29 cellular contexts compared by ENCODE assay signal in the genomic region with DNA sequence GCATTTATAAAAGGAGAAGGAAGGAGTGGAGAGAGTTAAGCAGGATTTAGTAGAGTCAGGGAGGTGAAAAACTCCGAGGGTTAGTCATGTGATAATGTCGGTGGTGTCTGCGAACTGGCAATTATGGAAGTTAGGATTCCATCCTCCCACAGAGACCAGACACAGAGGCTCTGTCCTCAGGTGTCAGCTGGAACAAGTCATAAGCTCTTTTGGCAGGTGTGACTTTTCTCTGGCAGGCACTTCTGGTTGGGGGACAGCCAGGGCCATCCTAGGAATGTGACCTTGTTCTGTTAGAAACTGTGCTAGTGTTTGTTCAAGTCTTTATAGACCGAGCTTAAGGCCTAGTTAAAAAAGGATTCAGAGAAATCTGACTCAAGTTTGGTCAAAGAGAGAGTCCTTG.
DNase-seq lines count a peak whose midpoint lies in the region; ATAC-seq and TF ChIP-seq lines count a peak whose summit lies in the region.
"Had no signal": no experiment of that assay in that cellular context is flagged by ENCODE, and none has a peak within 500 bp of the region (broad histone marks: within the 10 kb centered on the region; RNA-seq: fewer than 3 reads in every experiment).

No MANE protein-coding gene starts in this region.

- DNase-seq in NCI-H2029 treated with DMSO at 0.1 percent for 48 hours (lab: John Stamatoyannopoulos, UW) = peak; percentile 37
- no peak for DNase-seq in NCI-H2029 (lab: John Stamatoyannopoulos, UW)
- peak; percentile 53 for DNase-seq in WERI-Rb-1
- no peak for DNase-seq in left ventricle myocardium superior
- peak; percentile 48 to 82 for DNase-seq in gastrocnemius medialis
- no peak for DNase-seq in activated naive CD4-positive, alpha-beta T cell treated with anti-CD3 and anti-CD28 coated beads for 36 hours
- no peak for DNase-seq in HuH-7 (ENCODE audit: low spot score)
- DNase-seq: activated CD4-positive, alpha-beta memory T cell treated with anti-CD3 and anti-CD28 coated beads, Interleukin-2, amount 10 ng/mL, durations not matched to agents 7 days and 5 days; activated CD8-positive, alpha-beta memory T cell treated with anti-CD3 and anti-CD28 coated beads, Interleukin-2, amount 50 U/mL, for 4 hours; activated naive CD4-positive, alpha-beta T cell treated with Interleukin-2 at 50 U/mL for 16 hours; COR-L47; DMS53; immature natural killer cell; IMR-90; mesendoderm; NCI-H1048; NCI-H187 treated with DMSO at 0.1 percent for 48 hours; NCI-H345; NCI-H69; right cardiac atrium; SIG-M5; stimulated activated CD4-positive, alpha-beta T cell treated with anti-CD3 and anti-CD28 coated beads, Interleukin-12 subunit alpha, Interleukin-12 subunit beta, amount 100 ng/mL, for 4 hours; stimulated activated CD4-positive, alpha-beta T cell treated with anti-CD3 and anti-CD28 coated beads, Interleukin-2, amount 100 ng/mL, for 48 hours had no signal

- TF ChIP-seq POLR2A in gastrocnemius medialis (IDR thresholded peaks at IDR 0.05) = no peak

- TF ChIP-seq CTCF in WERI-Rb-1 (IDR thresholded peaks at IDR 0.05; ENCODE audit: low read depth, low read length) (no peak), gastrocnemius medialis (IDR thresholded peaks at IDR 0.05 in 4 of 5, conservative IDR thresholded peaks at IDR 0.05 in 1 of 5) (no peak)

- no peaks in the 10 kb centered on the region for H3K27me3 ChIP-seq in WERI-Rb-1 (ENCODE audit: insufficient read depth, low read depth, severe bottlenecking)
- H3K27me3 ChIP-seq in gastrocnemius medialis = no peaks in the 10 kb centered on the region
- H3K27me3 ChIP-seq: neural progenitor cell, pancreas had no signal

- intact Hi-C loops in left ventricle myocardium superior (cut with micrococcal nuclease) (no loop called here), gastrocnemius medialis (cut with DNase I; ENCODE audit: low total_unique reads) (loop anchor here (2.0 kb wide), 1 partner anchor 20 kb away; no protein-coding TSS in a partner anchor)
- intact Hi-C loops in activated naive CD4-positive, alpha-beta T cell treated with anti-CD3 and anti-CD28 coated beads for 36 hours (cut with micrococcal nuclease) = no loop called here

- H3K4me3 Mint-ChIP-seq in activated naive CD4-positive, alpha-beta T cell treated with anti-CD3 and anti-CD28 coated beads for 36 hours = no peak overlapping the region
- H3K4me3 Mint-ChIP-seq: activated CD4-positive, alpha-beta memory T cell treated with anti-CD3 and anti-CD28 coated beads, Interleukin-2, amount 10 ng/mL, durations not matched to agents 7 days and 5 days; immature natural killer cell; neural progenitor cell; type B pancreatic cell had no signal

- ATAC-seq in left ventricle myocardium superior = peak; percentile 80
- peak; percentile 85 to 95 for ATAC-seq in gastrocnemius medialis
- no peak for ATAC-seq in GM21526 (IDR thresholded peaks at IDR 0.05; ENCODE audit: low FRiP score, unreplicated experiment)
- ATAC-seq: left lobe of liver had no signal

- H3K9me3 ChIP-seq in WERI-Rb-1 (ENCODE audit: severe bottlenecking) (no peaks in the 10 kb centered on the region), gastrocnemius medialis (no peaks in the 10 kb centered on the region)

- no peaks in the 10 kb centered on the region for H3K4me1 Mint-ChIP-seq in activated naive CD4-positive, alpha-beta T cell treated with anti-CD3 and anti-CD28 coated beads for 36 hours (ENCODE audit: low read depth)
- H3K4me1 Mint-ChIP-seq: activated CD4-positive, alpha-beta memory T cell treated with anti-CD3 and anti-CD28 coated beads, Interleukin-2, amount 10 ng/mL, durations not matched to agents 7 days and 5 days; immature natural killer cell had no signal

- peaks cover 3% of the 10 kb centered on the region for H3K9me3 Mint-ChIP-seq in activated naive CD4-positive, alpha-beta T cell treated with anti-CD3 and anti-CD28 coated beads for 36 hours
- H3K9me3 Mint-ChIP-seq: type B pancreatic cell had no signal

- CTCF ChIA-PET in activated naive CD4-positive, alpha-beta T cell treated with anti-CD3 and anti-CD28 coated beads for 36 hours (lab: Charles Lee) = no interaction called here

- H3K36me3 ChIP-seq in WERI-Rb-1 = no peaks in the 10 kb centered on the region
- no peaks in the 10 kb centered on the region for H3K36me3 ChIP-seq in gastrocnemius medialis
- H3K36me3 ChIP-seq: neural progenitor cell, pancreas had no signal

- H3K27me3 Mint-ChIP-seq in activated naive CD4-positive, alpha-beta T cell treated with anti-CD3 and anti-CD28 coated beads for 36 hours (ENCODE audit: low read depth) = no peaks in the 10 kb centered on the region
- H3K27me3 Mint-ChIP-seq: activated CD4-positive, alpha-beta memory T cell treated with anti-CD3 and anti-CD28 coated beads, Interleukin-2, amount 10 ng/mL, durations not matched to agents 7 days and 5 days; type B pancreatic cell had no signal

- no peak overlapping the region for H3K4me3 ChIP-seq in WERI-Rb-1 (ENCODE audit: low read depth, low read length)
- H3K4me3 ChIP-seq in gastrocnemius medialis = no peak overlapping the region
- H3K4me3 ChIP-seq: neural progenitor cell, pancreas had no signal

- H3K27ac ChIP-seq in WERI-Rb-1 (peak overlapping the region; percentile 56), gastrocnemius medialis (peak overlapping the region; percentile 71 to 77 (median 72))
- H3K27ac ChIP-seq: 22Rv1, neural progenitor cell, pancreas had no signal

- H3K36me3 Mint-ChIP-seq in activated naive CD4-positive, alpha-beta T cell treated with anti-CD3 and anti-CD28 coated beads for 36 hours (ENCODE audit: low read depth) = no peaks in the 10 kb centered on the region
- H3K36me3 Mint-ChIP-seq: immature natural killer cell, neural progenitor cell, type B pancreatic cell had no signal

- H3K27ac Mint-ChIP-seq in activated naive CD4-positive, alpha-beta T cell treated with anti-CD3 and anti-CD28 coated beads for 36 hours = no peak overlapping the region
- H3K27ac Mint-ChIP-seq: activated CD4-positive, alpha-beta memory T cell treated with anti-CD3 and anti-CD28 coated beads, Interleukin-2, amount 10 ng/mL, durations not matched to agents 7 days and 5 days; immature natural killer cell; neural progenitor cell; type B pancreatic cell had no signal

- in situ Hi-C loops in gastrocnemius medialis (cut with MboI; ENCODE audit: low sequenced_read_pairs in 4 of 4) = no loop called here

- peaks cover 5 to 13% of the 10 kb centered on the region in 2 donors for H3K4me1 ChIP-seq in gastrocnemius medialis

Comparison
In these comparisons a context has a peak if more than half of its experiments do, and no peak if none do; other contexts are left out.
1. DNase-seq: peak in NCI-H2029 treated with DMSO at 0.1 percent for 48 hours (single experiment), WERI-Rb-1 (single experiment) and gastrocnemius medialis (2 of 2); none in NCI-H2029 (single experiment), left ventricle myocardium superior (single experiment), activated naive CD4-positive, alpha-beta T cell treated with anti-CD3 and anti-CD28 coated beads for 36 hours (single experiment) and HuH-7 (single experiment).